In the genomic region with DNA sequence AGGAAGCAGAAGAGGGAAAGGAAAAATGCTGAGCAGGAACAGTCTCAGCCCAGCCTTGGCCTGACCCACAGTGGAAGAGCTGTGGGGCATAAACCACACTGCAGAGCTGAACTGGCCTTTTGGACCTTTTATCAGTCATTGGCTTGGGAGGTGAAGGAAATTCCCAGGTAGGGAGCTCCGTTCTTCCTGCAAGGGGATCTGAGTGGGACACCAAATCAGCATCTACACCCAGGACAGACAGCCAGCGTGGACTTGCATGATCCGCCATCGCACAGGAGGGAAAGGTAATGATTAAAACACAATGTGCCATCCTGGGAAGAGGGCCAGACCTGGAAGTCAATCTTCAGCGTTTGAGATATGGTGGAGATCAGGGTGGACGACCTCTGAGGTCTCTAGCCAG, we compare ENCODE assay signal across 9 cellular contexts. TPM values are rescaled to one million over a fixed set of nuclear protein-coding genes. Genes with fewer than 3 reads are reported as not detected.
DNase-seq lines count a peak whose midpoint lies in the region; ATAC-seq, FAIRE-seq and TF ChIP-seq lines count a peak whose summit lies in the region.
"Had no signal": no experiment of that assay in that cellular context is flagged by ENCODE, and none has a peak within 500 bp of the region (broad histone marks: within the 10 kb centered on the region; RNA-seq: fewer than 3 reads in every experiment).

No MANE protein-coding gene starts in this region.

- H3K27me3 Mint-ChIP-seq in activated T-cell treated with anti-CD3 and anti-CD28 coated beads, Interleukin-2, amount 50 U/mL, for 24 hours = no peaks in the 10 kb centered on the region

- H3K4me3 ChIP-seq in adrenal gland (peak overlapping the region in 1 of 4 donors; percentile 74), HepG2 (replicated peaks in 1 of 3; ENCODE audit: insufficient read depth in 1 of 3, low read depth in 2 of 3, low read length in 3 of 3) (peak overlapping the region; percentile 90 to 94 (median 94)), subcutaneous abdominal adipose tissue (ENCODE audit: low read depth in 1 of 5, low read length in 5 of 5) (peak overlapping the region in 4 of 5 donors; percentile 79 to 96 (median 92))

- H3K9ac ChIP-seq in HepG2 (ENCODE audit: insufficient read depth, low read depth, low read length) (peak overlapping the region; percentile 98), subcutaneous abdominal adipose tissue (ENCODE audit: low read length in 5 of 5) (peak overlapping the region in 3 of 5 donors; percentile 69 to 96 (median 70))

- no peak for TF ChIP-seq CTCF in adrenal gland (IDR thresholded peaks at IDR 0.05)
- no peak for TF ChIP-seq CTCF in HepG2 (CRISPR knock-in tag; IDR thresholded peaks at IDR 0.05)

- ATAC-seq in HepG2 = no peak

- peak overlapping the region; percentile 84 for H3K4me3 Mint-ChIP-seq in activated T-cell treated with anti-CD3 and anti-CD28 coated beads, Interleukin-2, amount 50 U/mL, for 24 hours

- peaks cover 24% of the 10 kb centered on the region for H3K36me3 Mint-ChIP-seq in activated T-cell treated with anti-CD3 and anti-CD28 coated beads, Interleukin-2, amount 50 U/mL, for 24 hours (ENCODE audit: low read depth)

- FAIRE-seq in HepG2 (lab: Jason Lieb, UNC) = no peak

- H3K9me3 Mint-ChIP-seq in activated T-cell treated with anti-CD3 and anti-CD28 coated beads, Interleukin-2, amount 50 U/mL, for 24 hours = no peaks in the 10 kb centered on the region

- H3K4me2 ChIP-seq in HepG2 (ENCODE audit: low read depth, low read length) = peak overlapping the region; percentile 95

- H3K27ac ChIP-seq in adrenal gland (peak overlapping the region in 3 of 5 donors; percentile 19 to 93 (median 43)), HepG2 (ENCODE audit: extremely low read length, insufficient read depth, low read length) (peak overlapping the region; percentile 98), subcutaneous abdominal adipose tissue (ENCODE audit: low read depth, low read length) (no peak overlapping the region)

- DNase-seq in activated T-cell treated with anti-CD3 and anti-CD28 coated beads, Interleukin-2, amount 50 U/mL, for 24 hours = no peak
- no peak for DNase-seq in activated T-cell treated with anti-CD3 and anti-CD28 coated beads for 4 hours
- peak in 2 of 7 donors; percentile 27 to 64 for DNase-seq in adrenal gland
- peak; percentile 10 for DNase-seq in HepG2 (ENCODE audit: low spot score)
- DNase-seq in NCI-H345 (lab: John Stamatoyannopoulos, UW) = no peak
- no peak for DNase-seq in stimulated activated naive CD4-positive, alpha-beta T cell treated with Interleukin-2 at 50 U/mL for 16 hours (lab: John Stamatoyannopoulos, UW)
- no peak for DNase-seq in UCSD-AML1 (lab: John Stamatoyannopoulos, UW; ENCODE audit: unreplicated experiment)
- DNase-seq: left cardiac atrium had no signal

- POLR2A ChIA-PET in HepG2 (lab: Yijun Ruan, JAX) = interaction anchor here (1.0 to 3.3 kb wide), 3 partner anchors 9 to 179 kb away, joined by 3 to 20 read pairs (median 10); a partner anchor contains a TSS

- no TSS peak for BruUV-seq in HepG2 (replicated peaks; lab: Mats Ljungman, UMichigan)

- peaks cover 26% of the 10 kb centered on the region for H3K79me2 ChIP-seq in HepG2 (ENCODE audit: insufficient read depth, low read length)

- H3K27me3 ChIP-seq in adrenal gland = no peaks in the 10 kb centered on the region
- no peaks in the 10 kb centered on the region; a peak in 1 of 5 replicates for H3K27me3 ChIP-seq in HepG2 (ENCODE audit: control insufficient read depth in 1 of 2, insufficient read depth in 2 of 2, low read length in 2 of 2)
- no peaks in the 10 kb centered on the region for H3K27me3 ChIP-seq in subcutaneous abdominal adipose tissue (ENCODE audit: control insufficient read depth in 5 of 5, insufficient read depth in 4 of 5, low read length in 5 of 5)

- no peak overlapping the region for H2AFZ ChIP-seq in HepG2 (ENCODE audit: low read length)

- H3K4me1 Mint-ChIP-seq in activated T-cell treated with anti-CD3 and anti-CD28 coated beads, Interleukin-2, amount 50 U/mL, for 24 hours (ENCODE audit: low read depth) = peaks cover 33% of the 10 kb centered on the region

- H3K4me1 ChIP-seq in adrenal gland (replicated peaks in 1 of 2) (peaks cover 23 to 41% of the 10 kb centered on the region in 2 donors), HepG2 (ENCODE audit: insufficient read depth, low read length) (peaks cover 28% of the 10 kb centered on the region), subcutaneous abdominal adipose tissue (ENCODE audit: control insufficient read depth in 5 of 5, insufficient read depth in 5 of 5, low read length in 5 of 5) (peaks cover 9 to 45% (median 36%) of the 10 kb centered on the region in 5 donors)

- intact Hi-C loops in adrenal gland (cut with DNase I) (no loop called here), HepG2 (cut with micrococcal nuclease; ENCODE audit: unreplicated experiment) (no loop called here)

- no peak for TF ChIP-seq POLR2A in adrenal gland (IDR thresholded peaks at IDR 0.05)
- no peak for TF ChIP-seq POLR2A in HepG2 (IDR thresholded peaks at IDR 0.05; ENCODE audit: insufficient read depth in 1 of 2, low read depth in 2 of 2, low read length in 2 of 2)

- H3K9me3 ChIP-seq in adrenal gland (replicated peaks in 1 of 3) = no peaks in the 10 kb centered on the region
- no peaks in the 10 kb centered on the region for H3K9me3 ChIP-seq in HepG2 (ENCODE audit: low read length)
- H3K9me3 ChIP-seq in subcutaneous abdominal adipose tissue (ENCODE audit: control insufficient read depth in 5 of 5, low read length in 5 of 5) = no peaks in the 10 kb centered on the region

- TF ChIP-seq EP300 in HepG2 (IDR thresholded peaks at IDR 0.05; ENCODE audit: low read depth in 2 of 2, low read length in 2 of 2) (no peak), HepG2 (CRISPR knock-in tag; IDR thresholded peaks at IDR 0.05; ENCODE audit: borderline replicate concordance) (no peak)

- CTCF ChIA-PET in HepG2 (lab: Yijun Ruan, JAX; ENCODE audit: low intra/inter-chr PET ratio, low total read pairs) = no interaction called here

- H4K20me1 ChIP-seq in HepG2 (ENCODE audit: insufficient read depth, low read length) = peaks cover 4% of the 10 kb centered on the region; the same call in 1 of the 2 replicates

- H3K27ac Mint-ChIP-seq in activated T-cell treated with anti-CD3 and anti-CD28 coated beads, Interleukin-2, amount 50 U/mL, for 24 hours = peak overlapping the region; percentile 93

- WGBS in adrenal gland, 4 donors = 48 to 64% (median 52%) methylated on average over 6 of the region's 6 CpGs
- 0% methylated on average over 6 of the region's 6 CpGs for WGBS in HepG2 (ENCODE audit: low lambda C conversion rate)

- in situ Hi-C loops in HepG2 (cut with HindIII; ENCODE audit: extremely low pct_ligation_motif_present, low pct_unique_long_range_greater_than_20kb) = loop anchor here (25.0 kb wide), 1 partner anchor 206 kb away; a partner anchor contains a TSS

- no peak for TF ChIP-seq RAD21 in HepG2 (CRISPR knock-in tag; IDR thresholded peaks at IDR 0.05)

- H3K36me3 ChIP-seq in adrenal gland (replicated peaks in 1 of 2) (peaks cover 0 to 25% of the 10 kb centered on the region in 2 donors), HepG2 (replicated peaks in 1 of 2; ENCODE audit: control insufficient read depth in 1 of 2, insufficient read depth in 2 of 2, low read length in 2 of 2) (no peaks in the 10 kb centered on the region; a peak in 1 of 5 replicates), subcutaneous abdominal adipose tissue (ENCODE audit: control insufficient read depth in 5 of 5, insufficient read depth in 5 of 5, low read length in 5 of 5) (peaks cover 0 to 34% (median 31%) of the 10 kb centered on the region in 5 donors)

RNA-seq across cellular contexts. Expression of a gene that starts 1.2 kb away (rescaled TPM):
- total RNA-seq in adrenal gland (100 to 1,000 TPM; 116 to 285 (median 184) TPM), HepG2 (2016; rRNA removed; fragmentation: Illumina TruSeq; extraction: Trizol) (38.0 and 47.5 TPM in 2 replicates)
- polyA plus RNA-seq in adrenal gland (100 to 1,000 TPM; 157 to 298 (median 284) TPM), HepG2 (2011; rRNA removed) (55.7 and 68.1 TPM in 2 replicates)
- total RNA-seq in HepG2 (2016; cell fraction: cytosol; rRNA removed; fragmentation: Illumina TruSeq; extraction: Trizol; ENCODE audit: low read depth) = 28.2 and 30.9 TPM in 2 replicates
- total RNA-seq in HepG2 (2016; cell fraction: insoluble cytoplasmic fraction; rRNA removed; fragmentation: Illumina TruSeq; extraction: Trizol) = 40.1 and 47.2 TPM in 2 replicates
- total RNA-seq in HepG2 (2016; cell fraction: membrane; rRNA removed; fragmentation: Illumina TruSeq; extraction: Trizol) = 56.8 and 65.1 TPM in 2 replicates
- 25.8 and 26.4 TPM in 2 replicates for total RNA-seq in HepG2 (2016; cell fraction: nucleus; rRNA removed; fragmentation: Illumina TruSeq; extraction: Trizol)
- polyA plus RNA-seq in HepG2 (2011; cell fraction: cytosol; rRNA removed) = 36.1 and 44.8 TPM in 2 replicates
- polyA plus RNA-seq in HepG2 (2011; cell fraction: nucleus; rRNA removed) = 196 and 210 TPM in 2 replicates
- polyA plus RNA-seq in HepG2 (2012) = 39.2 and 42.0 TPM in 2 replicates
- 28.1 and 35.4 TPM in 2 replicates for polyA plus RNA-seq in HepG2 (2016; cell fraction: cytosol; fragmentation: Illumina TruSeq; extraction: Trizol; ENCODE audit: low read depth)
- 45.3 and 52.8 TPM in 2 replicates for polyA plus RNA-seq in HepG2 (2016; cell fraction: insoluble cytoplasmic fraction; fragmentation: Illumina TruSeq; extraction: Trizol; ENCODE audit: low read depth)
- 52.1 and 54.5 TPM in 2 replicates for polyA plus RNA-seq in HepG2 (2016; cell fraction: membrane; fragmentation: Illumina TruSeq; extraction: Trizol; ENCODE audit: low read depth)
- 60.6 and 65.4 TPM in 2 replicates for polyA plus RNA-seq in HepG2 (2016; cell fraction: nucleus; fragmentation: Illumina TruSeq; extraction: Trizol; ENCODE audit: insufficient read depth, low read depth)
- 29.8 and 53.8 TPM in 2 replicates for polyA minus RNA-seq in HepG2 (2011; rRNA and poly(A)+ RNA removed; ENCODE audit: low replicate concordance)
- 18.0 and 18.1 TPM in 2 replicates for polyA minus RNA-seq in HepG2 (2011; cell fraction: cytosol; rRNA and poly(A)+ RNA removed)
- polyA minus RNA-seq in HepG2 (2011; cell fraction: nucleus; rRNA and poly(A)+ RNA removed) = 23.8 and 32.3 TPM in 2 replicates

RNA-seq across cellular contexts. Expression of a gene that starts 18.6 kb away (rescaled TPM):
- total RNA-seq in adrenal gland (100 to 1,000 TPM in 1 of 8 donors, 10 to 100 TPM in 7; 25.1 to 105 (median 75.5) TPM), HepG2 (2016; rRNA removed; fragmentation: Illumina TruSeq; extraction: Trizol) (3.4 and 3.8 TPM in 2 replicates)
- polyA plus RNA-seq in adrenal gland (10 to 100 TPM; 35.6 to 75.9 (median 37.7) TPM), HepG2 (2011; rRNA removed) (8.0 and 8.9 TPM in 2 replicates)
- total RNA-seq in HepG2 (2016; cell fraction: cytosol; rRNA removed; fragmentation: Illumina TruSeq; extraction: Trizol; ENCODE audit: low read depth) = 1.4 and 1.6 TPM in 2 replicates
- total RNA-seq in HepG2 (2016; cell fraction: insoluble cytoplasmic fraction; rRNA removed; fragmentation: Illumina TruSeq; extraction: Trizol) = 2.6 and 3.9 TPM in 2 replicates
- total RNA-seq in HepG2 (2016; cell fraction: membrane; rRNA removed; fragmentation: Illumina TruSeq; extraction: Trizol) = 5.9 and 6.0 TPM in 2 replicates
- 6.6 and 8.7 TPM in 2 replicates for total RNA-seq in HepG2 (2016; cell fraction: nucleus; rRNA removed; fragmentation: Illumina TruSeq; extraction: Trizol)
- polyA plus RNA-seq in HepG2 (2011; cell fraction: cytosol; rRNA removed) = 9.0 and 9.2 TPM in 2 replicates
- polyA plus RNA-seq in HepG2 (2011; cell fraction: nucleus; rRNA removed) = 13.1 and 15.6 TPM in 2 replicates
- polyA plus RNA-seq in HepG2 (2012) = 10.5 and 11.5 TPM in 2 replicates
- 3.5 and 4.0 TPM in 2 replicates for polyA plus RNA-seq in HepG2 (2016; cell fraction: cytosol; fragmentation: Illumina TruSeq; extraction: Trizol; ENCODE audit: low read depth)
- polyA plus RNA-seq in HepG2 (2016; cell fraction: insoluble cytoplasmic fraction; fragmentation: Illumina TruSeq; extraction: Trizol; ENCODE audit: low read depth) = 8.8 and 12.5 TPM in 2 replicates
- polyA plus RNA-seq in HepG2 (2016; cell fraction: membrane; fragmentation: Illumina TruSeq; extraction: Trizol; ENCODE audit: low read depth) = 12.1 and 12.7 TPM in 2 replicates
- 27.6 and 29.1 TPM in 2 replicates for polyA plus RNA-seq in HepG2 (2016; cell fraction: nucleus; fragmentation: Illumina TruSeq; extraction: Trizol; ENCODE audit: insufficient read depth, low read depth)
- 10.4 TPM in 2 replicates for polyA minus RNA-seq in HepG2 (2011; rRNA and poly(A)+ RNA removed; ENCODE audit: low replicate concordance)
- polyA minus RNA-seq in HepG2 (2011; cell fraction: cytosol; rRNA and poly(A)+ RNA removed) = 8.1 and 8.3 TPM in 2 replicates
- polyA minus RNA-seq in HepG2 (2011; cell fraction: nucleus; rRNA and poly(A)+ RNA removed) = 3.1 and 5.0 TPM in 2 replicates

RNA-seq across cellular contexts. Expression of a gene that starts 40.7 kb away (rescaled TPM):
- 1 to 10 TPM in 2 of 8 donors, under 1 TPM in 6; 0.24 to 1.5 (median 0.75) TPM for total RNA-seq in adrenal gland
- polyA plus RNA-seq in adrenal gland = 1 to 10 TPM in 1 of 3 donors, under 1 TPM in 2; 0.56 to 1.2 (median 0.74) TPM
- total RNA-seq in HepG2 (2016; rRNA removed; fragmentation: Illumina TruSeq; extraction: Trizol) = 12.3 and 12.8 TPM in 2 replicates
- 5.7 TPM in 2 replicates for total RNA-seq in HepG2 (2016; cell fraction: cytosol; rRNA removed; fragmentation: Illumina TruSeq; extraction: Trizol; ENCODE audit: low read depth)
- 12.6 and 14.1 TPM in 2 replicates for total RNA-seq in HepG2 (2016; cell fraction: insoluble cytoplasmic fraction; rRNA removed; fragmentation: Illumina TruSeq; extraction: Trizol)
- 10.9 and 11.6 TPM in 2 replicates for total RNA-seq in HepG2 (2016; cell fraction: membrane; rRNA removed; fragmentation: Illumina TruSeq; extraction: Trizol)
- 10.2 and 12.0 TPM in 2 replicates for total RNA-seq in HepG2 (2016; cell fraction: nucleus; rRNA removed; fragmentation: Illumina TruSeq; extraction: Trizol)
- polyA plus RNA-seq in HepG2 (2011; rRNA removed) = 2.4 and 3.8 TPM in 2 replicates
- polyA plus RNA-seq in HepG2 (2011; cell fraction: cytosol; rRNA removed) = 2.0 and 2.5 TPM in 2 replicates
- polyA plus RNA-seq in HepG2 (2011; cell fraction: nucleus; rRNA removed) = 2.3 TPM in 2 replicates
- polyA plus RNA-seq in HepG2 (2012) = 1.4 and 2.3 TPM in 2 replicates
- polyA plus RNA-seq in HepG2 (2016; cell fraction: cytosol; fragmentation: Illumina TruSeq; extraction: Trizol; ENCODE audit: low read depth) = 2.5 and 3.0 TPM in 2 replicates
- 12.7 and 13.5 TPM in 2 replicates for polyA plus RNA-seq in HepG2 (2016; cell fraction: insoluble cytoplasmic fraction; fragmentation: Illumina TruSeq; extraction: Trizol; ENCODE audit: low read depth)
- polyA plus RNA-seq in HepG2 (2016; cell fraction: membrane; fragmentation: Illumina TruSeq; extraction: Trizol; ENCODE audit: low read depth) = 4.7 and 4.8 TPM in 2 replicates
- 7.1 and 8.3 TPM in 2 replicates for polyA plus RNA-seq in HepG2 (2016; cell fraction: nucleus; fragmentation: Illumina TruSeq; extraction: Trizol; ENCODE audit: insufficient read depth, low read depth)
- polyA minus RNA-seq in HepG2 (2011; rRNA and poly(A)+ RNA removed; ENCODE audit: low replicate concordance) = 4.6 and 20.8 TPM in 2 replicates
- polyA minus RNA-seq in HepG2 (2011; cell fraction: cytosol; rRNA and poly(A)+ RNA removed) = 2.7 and 3.9 TPM in 2 replicates
- 5.7 and 7.3 TPM in 2 replicates for polyA minus RNA-seq in HepG2 (2011; cell fraction: nucleus; rRNA and poly(A)+ RNA removed)

RNA-seq across cellular contexts. Expression of a gene that starts 56.9 kb away (rescaled TPM):
- total RNA-seq in adrenal gland = 10 to 100 TPM; 31.1 to 71.8 (median 40.9) TPM
- polyA plus RNA-seq in adrenal gland = 10 to 100 TPM; 19.9 to 26.1 (median 20.6) TPM
- 6.0 and 13.2 TPM in 2 replicates for total RNA-seq in HepG2 (2016; rRNA removed; fragmentation: Illumina TruSeq; extraction: Trizol)
- 4.1 and 4.7 TPM in 2 replicates for total RNA-seq in HepG2 (2016; cell fraction: cytosol; rRNA removed; fragmentation: Illumina TruSeq; extraction: Trizol; ENCODE audit: low read depth)
- total RNA-seq in HepG2 (2016; cell fraction: insoluble cytoplasmic fraction; rRNA removed; fragmentation: Illumina TruSeq; extraction: Trizol) = 6.2 and 13.0 TPM in 2 replicates
- total RNA-seq in HepG2 (2016; cell fraction: membrane; rRNA removed; fragmentation: Illumina TruSeq; extraction: Trizol) = 10.2 and 10.4 TPM in 2 replicates
- total RNA-seq in HepG2 (2016; cell fraction: nucleus; rRNA removed; fragmentation: Illumina TruSeq; extraction: Trizol) = 8.2 and 9.4 TPM in 2 replicates
- polyA plus RNA-seq in HepG2 (2011; rRNA removed) = 16.6 and 20.2 TPM in 2 replicates
- 19.1 and 22.5 TPM in 2 replicates for polyA plus RNA-seq in HepG2 (2011; cell fraction: cytosol; rRNA removed)
- polyA plus RNA-seq in HepG2 (2011; cell fraction: nucleus; rRNA removed) = 17.0 and 18.5 TPM in 2 replicates
- 13.9 and 14.2 TPM in 2 replicates for polyA plus RNA-seq in HepG2 (2012)
- 2.4 TPM in 2 replicates for polyA plus RNA-seq in HepG2 (2016; cell fraction: cytosol; fragmentation: Illumina TruSeq; extraction: Trizol; ENCODE audit: low read depth)
- 4.5 and 5.3 TPM in 2 replicates for polyA plus RNA-seq in HepG2 (2016; cell fraction: insoluble cytoplasmic fraction; fragmentation: Illumina TruSeq; extraction: Trizol; ENCODE audit: low read depth)
- 5.2 and 5.6 TPM in 2 replicates for polyA plus RNA-seq in HepG2 (2016; cell fraction: membrane; fragmentation: Illumina TruSeq; extraction: Trizol; ENCODE audit: low read depth)
- 19.6 and 20.2 TPM in 2 replicates for polyA plus RNA-seq in HepG2 (2016; cell fraction: nucleus; fragmentation: Illumina TruSeq; extraction: Trizol; ENCODE audit: insufficient read depth, low read depth)
- 21.8 and 127 TPM in 2 replicates for polyA minus RNA-seq in HepG2 (2011; rRNA and poly(A)+ RNA removed; ENCODE audit: low replicate concordance)
- polyA minus RNA-seq in HepG2 (2011; cell fraction: cytosol; rRNA and poly(A)+ RNA removed) = 28.0 and 29.7 TPM in 2 replicates
- polyA minus RNA-seq in HepG2 (2011; cell fraction: nucleus; rRNA and poly(A)+ RNA removed) = 6.8 and 10.7 TPM in 2 replicates
